In genomic region chr1:176157995-176158394, GRCh38 we compare ENCODE assay signal across 24 cellular contexts. TPM values are rescaled to one million over a fixed set of nuclear protein-coding genes. Genes with fewer than 3 reads are reported as not detected.
A peak's percentile ranks its signal among the peaks of the same experiment; 100 is the strongest.
DNase-seq lines count a peak whose midpoint lies in the region; TF ChIP-seq lines count a peak whose summit lies in the region.
"Had no signal": no experiment of that assay in that cellular context is flagged by ENCODE, and none has a peak within 500 bp of the region (broad histone marks: within the 10 kb centered on the region; RNA-seq: fewer than 3 reads in every experiment).

No MANE protein-coding gene starts in this region.

- H3K27me3 Mint-ChIP-seq in activated naive CD4-positive, alpha-beta T cell treated with anti-CD3 and anti-CD28 coated beads, Interleukin-2, amount 50 U/mL, for 24 hours, result no peaks in the 10 kb centered on the region
- H3K27me3 Mint-ChIP-seq in endodermal cell (ENCODE audit: insufficient read depth), result no peaks in the 10 kb centered on the region
- H3K27me3 Mint-ChIP-seq: activated CD4-positive, alpha-beta T cell treated with anti-CD3 and anti-CD28 coated beads, Interleukin-2, amount 10 ng/mL, durations not matched to agents 7 days and 5 days; activated CD8-positive, alpha-beta memory T cell treated with anti-CD3 and anti-CD28 coated beads, Interleukin-2, amount 10 ng/mL, durations not matched to agents 7 days and 5 days; activated naive CD8-positive, alpha-beta T cell; T-helper 17 cell had no signal

- peaks cover 65% of the 10 kb centered on the region for H3K36me3 Mint-ChIP-seq in activated naive CD4-positive, alpha-beta T cell treated with anti-CD3 and anti-CD28 coated beads, Interleukin-2, amount 50 U/mL, for 24 hours
- peaks cover 53% of the 10 kb centered on the region for H3K36me3 Mint-ChIP-seq in endodermal cell (ENCODE audit: low read depth)

- H3K4me3 Mint-ChIP-seq in activated naive CD4-positive, alpha-beta T cell treated with anti-CD3 and anti-CD28 coated beads, Interleukin-2, amount 50 U/mL, for 24 hours, result no peak overlapping the region
- no peak overlapping the region for H3K4me3 Mint-ChIP-seq in endodermal cell
- H3K4me3 Mint-ChIP-seq: activated CD4-positive, alpha-beta T cell treated with anti-CD3 and anti-CD28 coated beads, Interleukin-2, amount 10 ng/mL, durations not matched to agents 7 days and 5 days; activated CD8-positive, alpha-beta memory T cell treated with anti-CD3 and anti-CD28 coated beads, Interleukin-2, amount 10 ng/mL, durations not matched to agents 7 days and 5 days; activated naive CD8-positive, alpha-beta T cell; activated T-cell treated with anti-CD3 and anti-CD28 coated beads, Interleukin-2, amount 50 U/mL, for 72 hours; T-helper 17 cell had no signal

- no peak overlapping the region for H2AFZ ChIP-seq in OCI-LY7 (ENCODE audit: low read length)

- TF ChIP-seq POLR2A in stomach (IDR thresholded peaks at IDR 0.05), result no peak

- TF ChIP-seq CTCF in OCI-LY7 (conservative IDR thresholded peaks at IDR 0.05; ENCODE audit: low read length), result no peak
- TF ChIP-seq CTCF in endodermal cell (conservative IDR thresholded peaks at IDR 0.05), result no peak
- TF ChIP-seq CTCF in tibial artery (IDR thresholded peaks at IDR 0.05), result no peak
- TF ChIP-seq CTCF in stomach (IDR thresholded peaks at IDR 0.05), result no peak

- H3K4me1 Mint-ChIP-seq in activated naive CD4-positive, alpha-beta T cell treated with anti-CD3 and anti-CD28 coated beads, Interleukin-2, amount 50 U/mL, for 24 hours, result peaks cover 58% of the 10 kb centered on the region
- H3K4me1 Mint-ChIP-seq in endodermal cell, result peaks cover 18% of the 10 kb centered on the region

- H3K36me3 ChIP-seq in OCI-LY7 (ENCODE audit: insufficient read depth, low read length), result peaks cover 93% of the 10 kb centered on the region
- H3K36me3 ChIP-seq in endodermal cell (ENCODE audit: control insufficient read depth, insufficient read depth, low read length), result peaks cover 38% of the 10 kb centered on the region
- peaks cover 24 to 46% (median 40%) of the 10 kb centered on the region in 3 donors for H3K36me3 ChIP-seq in tibial artery
- peaks cover 0 to 82% (median 73%) of the 10 kb centered on the region in 4 donors for H3K36me3 ChIP-seq in stomach

- no peaks in the 10 kb centered on the region for H4K20me1 ChIP-seq in OCI-LY7 (ENCODE audit: insufficient read depth, low read length)

- intact Hi-C loops in OCI-LY7 (cut with micrococcal nuclease; ENCODE audit: unreplicated experiment) (no loop called here), tibial artery (cut with DNase I; ENCODE audit: low total_unique reads) (no loop called here), stomach (cut with DNase I; ENCODE audit: low total_unique reads) (no loop called here)

- H3K4me1 ChIP-seq in OCI-LY7 (ENCODE audit: insufficient read depth, low read length, poor library complexity, severe bottlenecking) (peaks cover 5% of the 10 kb centered on the region), endodermal cell (ENCODE audit: control insufficient read depth, insufficient read depth, low read length) (peaks cover 4% of the 10 kb centered on the region), tibial artery (no peaks in the 10 kb centered on the region), stomach (peaks cover 0 to 4% (median 0%) of the 10 kb centered on the region in 4 donors)
- H3K4me1 ChIP-seq: heart left ventricle, Peyer's patch had no signal

- no peak overlapping the region for H3K4me2 ChIP-seq in OCI-LY7 (ENCODE audit: low read length)

- TF ChIP-seq EP300 in stomach (IDR thresholded peaks at IDR 0.05), result no peak

- H3K9me3 Mint-ChIP-seq in activated naive CD4-positive, alpha-beta T cell treated with anti-CD3 and anti-CD28 coated beads, Interleukin-2, amount 50 U/mL, for 24 hours, result peaks cover 21% of the 10 kb centered on the region
- peaks cover 16% of the 10 kb centered on the region for H3K9me3 Mint-ChIP-seq in endodermal cell

- no peak overlapping the region for H3K9ac ChIP-seq in endodermal cell (ENCODE audit: extremely low read depth, low read length, poor library complexity, severe bottlenecking)

- H3K27ac ChIP-seq in OCI-LY7 (ENCODE audit: low read depth, low read length, poor library complexity, severe bottlenecking) (no peak overlapping the region), endodermal cell (ENCODE audit: low read depth, low read length) (no peak overlapping the region), tibial artery (no peak overlapping the region), stomach (no peak overlapping the region)
- H3K27ac ChIP-seq: dorsolateral prefrontal cortex, heart left ventricle, Peyer's patch, WERI-Rb-1 had no signal

- peaks cover 25% of the 10 kb centered on the region; the same call in 1 of the 2 replicates for H3K9me3 ChIP-seq in OCI-LY7 (ENCODE audit: low read length)
- peaks cover 19% of the 10 kb centered on the region for H3K9me3 ChIP-seq in endodermal cell (ENCODE audit: control insufficient read depth, low read length)
- H3K9me3 ChIP-seq in tibial artery, result peaks cover 0 to 17% (median 4%) of the 10 kb centered on the region in 3 donors
- peaks cover 0 to 21% (median 9%) of the 10 kb centered on the region in 4 donors for H3K9me3 ChIP-seq in stomach
- H3K9me3 ChIP-seq: Peyer's patch had no signal

- H3K27ac Mint-ChIP-seq in activated naive CD4-positive, alpha-beta T cell treated with anti-CD3 and anti-CD28 coated beads, Interleukin-2, amount 50 U/mL, for 24 hours, result peak overlapping the region; percentile 30
- no peak overlapping the region for H3K27ac Mint-ChIP-seq in endodermal cell
- H3K27ac Mint-ChIP-seq: activated CD4-positive, alpha-beta T cell treated with anti-CD3 and anti-CD28 coated beads, Interleukin-2, amount 10 ng/mL, durations not matched to agents 7 days and 5 days; activated CD8-positive, alpha-beta memory T cell treated with anti-CD3 and anti-CD28 coated beads, Interleukin-2, amount 10 ng/mL, durations not matched to agents 7 days and 5 days; activated naive CD8-positive, alpha-beta T cell; activated T-cell treated with anti-CD3 and anti-CD28 coated beads, Interleukin-2, amount 50 U/mL, for 72 hours; T-helper 17 cell had no signal

- no peaks in the 10 kb centered on the region for H3K9me2 ChIP-seq in OCI-LY7 (ENCODE audit: insufficient read depth, low read length)

- 100% methylated on average over 3 of the region's 3 CpGs; no CpG with 5 or more reads in 1 of the 2 experiments for WGBS in endodermal cell (ENCODE audit: insufficient coverage in 1 of 2, insufficient read length in 1 of 2), 2 experiments
- WGBS in stomach, 5 donors, result 97 to 99% (median 98%) methylated on average over 3 of the region's 3 CpGs

- H3K79me2 ChIP-seq in OCI-LY7 (ENCODE audit: insufficient read depth, low read depth, low read length), result peaks cover 62% of the 10 kb centered on the region; the same call in 1 of the 2 replicates

- DNase-seq in activated naive CD4-positive, alpha-beta T cell (lab: John Stamatoyannopoulos, UW), result no peak
- DNase-seq in OCI-LY7 (ENCODE audit: low spot score) (peak; percentile 16), endodermal cell (no peak), tibial artery (no peak), stomach (no peak), nucleus accumbens (lab: John Stamatoyannopoulos, UW) (no peak)
- DNase-seq: activated CD4-positive, alpha-beta T cell treated with anti-CD3 and anti-CD28 coated beads, Interleukin-2, amount 10 ng/mL, durations not matched to agents 7 days and 5 days; activated CD8-positive, alpha-beta memory T cell treated with anti-CD3 and anti-CD28 coated beads, Interleukin-2, amount 10 ng/mL, durations not matched to agents 7 days and 5 days; activated T-cell treated with anti-CD3 and anti-CD28 coated beads, Interleukin-2, amount 50 U/mL, for 72 hours; C1 segment of cervical spinal cord; dorsolateral prefrontal cortex; heart left ventricle; KG1; left cardiac atrium; MV-4-11; NCI-H2171; NCI-H524; Peyer's patch; small intestine; stimulated activated CD4-positive, alpha-beta T cell treated with anti-CD3 and anti-CD28 coated beads, Interleukin-1b, Interleukin-23, amount 100 ng/mL, for 48 hours; T-helper 17 cell; WERI-Rb-1 had no signal

- H3K4me3 ChIP-seq in OCI-LY7 (ENCODE audit: low read depth, low read length, poor library complexity, severe bottlenecking), result no peak overlapping the region
- peak overlapping the region; percentile 14 for H3K4me3 ChIP-seq in endodermal cell (ENCODE audit: low read length)
- H3K4me3 ChIP-seq in tibial artery, result no peak overlapping the region
- no peak overlapping the region for H3K4me3 ChIP-seq in stomach
- H3K4me3 ChIP-seq: dorsolateral prefrontal cortex, heart left ventricle, Peyer's patch had no signal

- POLR2A ChIA-PET in OCI-LY7 (lab: Charles Lee), result interaction anchor here (0.8 kb wide), 1 partner anchor 18 kb away, joined by 3 read pairs; no protein-coding TSS in a partner anchor

- H3K27me3 ChIP-seq in endodermal cell (ENCODE audit: control insufficient read depth, insufficient read depth, low read length, poor library complexity, severe bottlenecking) (no peaks in the 10 kb centered on the region), tibial artery (no peaks in the 10 kb centered on the region), stomach (no peaks in the 10 kb centered on the region)
- H3K27me3 ChIP-seq: dorsolateral prefrontal cortex, heart left ventricle, Peyer's patch had no signal

- no TSS peak for BruUV-seq in OCI-LY7 (replicated peaks; lab: Mats Ljungman, UMichigan)

- CTCF ChIA-PET in OCI-LY7 (lab: Charles Lee; ENCODE audit: unreplicated experiment), result no interaction called here

RNA-seq across cellular contexts. Expression of gene COP1, which starts 49.1 kb away (rescaled TPM):
- total RNA-seq in OCI-LY7 (2014; rRNA removed; shearing (Covaris generic)), result 75.2 and 78.2 TPM in 2 replicates
- 76.9 and 92.6 TPM in 2 replicates for total RNA-seq in OCI-LY7 (2022)
- 10 to 100 TPM; 70.1 to 70.6 TPM for total RNA-seq in endodermal cell
- 49.2 TPM for polyA plus RNA-seq in endodermal cell (2013, experiment 1 of 2)
- polyA plus RNA-seq in endodermal cell (2013, experiment 2 of 2), result 48.9 TPM
- total RNA-seq in stomach, result 100 to 1,000 TPM in 1 of 5 donors, 10 to 100 TPM in 4; 37.3 to 127 (median 63.7) TPM
- 10 to 100 TPM; 36.2 to 48.9 (median 42.7) TPM for polyA plus RNA-seq in stomach
